In the genomic region with DNA sequence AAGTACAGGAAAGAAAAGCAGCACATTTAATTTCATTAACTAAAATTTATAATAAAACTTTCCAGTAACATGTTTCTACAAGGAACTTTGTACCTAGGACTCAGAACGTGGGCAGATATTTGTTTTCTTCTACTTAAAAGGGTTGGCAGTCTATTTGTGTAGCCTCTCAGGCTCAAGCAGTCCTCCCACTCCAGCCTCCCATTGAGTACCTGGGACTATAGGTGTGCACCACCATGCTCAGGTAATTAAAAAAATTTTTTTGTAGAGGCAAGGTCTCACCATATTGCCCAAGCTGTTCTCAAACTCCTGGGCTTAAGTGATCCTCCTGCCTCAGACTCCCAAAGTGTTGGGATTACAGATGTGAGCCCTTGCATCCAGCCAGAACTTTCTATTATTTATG, we compare ENCODE assay signal across 1 cellular context.
TF ChIP-seq lines count a peak whose summit lies in the region.

No MANE protein-coding gene starts in this region.

TF ChIP-seq in WTC11, 78 proteins besides CTCF, POLR2A, EP300 and RAD21 (continued from another document):
- TF ChIP-seq, protein P1, sequence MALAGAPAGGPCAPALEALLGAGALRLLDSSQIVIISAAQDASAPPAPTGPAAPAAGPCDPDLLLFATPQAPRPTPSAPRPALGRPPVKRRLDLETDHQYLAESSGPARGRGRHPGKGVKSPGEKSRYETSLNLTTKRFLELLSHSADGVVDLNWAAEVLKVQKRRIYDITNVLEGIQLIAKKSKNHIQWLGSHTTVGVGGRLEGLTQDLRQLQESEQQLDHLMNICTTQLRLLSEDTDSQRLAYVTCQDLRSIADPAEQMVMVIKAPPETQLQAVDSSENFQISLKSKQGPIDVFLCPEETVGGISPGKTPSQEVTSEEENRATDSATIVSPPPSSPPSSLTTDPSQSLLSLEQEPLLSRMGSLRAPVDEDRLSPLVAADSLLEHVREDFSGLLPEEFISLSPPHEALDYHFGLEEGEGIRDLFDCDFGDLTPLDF (CRISPR knock-in tag; IDR thresholded peaks at IDR 0.05) = no peak
- TF ChIP-seq, protein P2, sequence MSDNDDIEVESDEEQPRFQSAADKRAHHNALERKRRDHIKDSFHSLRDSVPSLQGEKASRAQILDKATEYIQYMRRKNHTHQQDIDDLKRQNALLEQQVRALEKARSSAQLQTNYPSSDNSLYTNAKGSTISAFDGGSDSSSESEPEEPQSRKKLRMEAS (CRISPR knock-in tag; IDR thresholded peaks at IDR 0.05) = no peak
- TF ChIP-seq, protein P3, sequence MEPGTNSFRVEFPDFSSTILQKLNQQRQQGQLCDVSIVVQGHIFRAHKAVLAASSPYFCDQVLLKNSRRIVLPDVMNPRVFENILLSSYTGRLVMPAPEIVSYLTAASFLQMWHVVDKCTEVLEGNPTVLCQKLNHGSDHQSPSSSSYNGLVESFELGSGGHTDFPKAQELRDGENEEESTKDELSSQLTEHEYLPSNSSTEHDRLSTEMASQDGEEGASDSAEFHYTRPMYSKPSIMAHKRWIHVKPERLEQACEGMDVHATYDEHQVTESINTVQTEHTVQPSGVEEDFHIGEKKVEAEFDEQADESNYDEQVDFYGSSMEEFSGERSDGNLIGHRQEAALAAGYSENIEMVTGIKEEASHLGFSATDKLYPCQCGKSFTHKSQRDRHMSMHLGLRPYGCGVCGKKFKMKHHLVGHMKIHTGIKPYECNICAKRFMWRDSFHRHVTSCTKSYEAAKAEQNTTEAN (CRISPR knock-in tag; IDR thresholded peaks at IDR 0.05) = no peak
- TF ChIP-seq, protein P4, sequence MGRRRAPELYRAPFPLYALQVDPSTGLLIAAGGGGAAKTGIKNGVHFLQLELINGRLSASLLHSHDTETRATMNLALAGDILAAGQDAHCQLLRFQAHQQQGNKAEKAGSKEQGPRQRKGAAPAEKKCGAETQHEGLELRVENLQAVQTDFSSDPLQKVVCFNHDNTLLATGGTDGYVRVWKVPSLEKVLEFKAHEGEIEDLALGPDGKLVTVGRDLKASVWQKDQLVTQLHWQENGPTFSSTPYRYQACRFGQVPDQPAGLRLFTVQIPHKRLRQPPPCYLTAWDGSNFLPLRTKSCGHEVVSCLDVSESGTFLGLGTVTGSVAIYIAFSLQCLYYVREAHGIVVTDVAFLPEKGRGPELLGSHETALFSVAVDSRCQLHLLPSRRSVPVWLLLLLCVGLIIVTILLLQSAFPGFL (CRISPR knock-in tag; IDR thresholded peaks at IDR 0.05; ENCODE audit: borderline replicate concordance) = no peak
- TF ChIP-seq, protein P5, sequence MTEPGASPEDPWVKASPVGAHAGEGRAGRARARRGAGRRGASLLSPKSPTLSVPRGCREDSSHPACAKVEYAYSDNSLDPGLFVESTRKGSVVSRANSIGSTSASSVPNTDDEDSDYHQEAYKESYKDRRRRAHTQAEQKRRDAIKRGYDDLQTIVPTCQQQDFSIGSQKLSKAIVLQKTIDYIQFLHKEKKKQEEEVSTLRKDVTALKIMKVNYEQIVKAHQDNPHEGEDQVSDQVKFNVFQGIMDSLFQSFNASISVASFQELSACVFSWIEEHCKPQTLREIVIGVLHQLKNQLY (CRISPR knock-in tag; IDR thresholded peaks at IDR 0.05) = no peak
- no peak for TF ChIP-seq FOXJ3 (CRISPR knock-in tag; IDR thresholded peaks at IDR 0.05; ENCODE audit: borderline replicate concordance)
- TF ChIP-seq GABPB1 (CRISPR knock-in tag; IDR thresholded peaks at IDR 0.05) = no peak
- no peak for TF ChIP-seq JAZF1 (CRISPR knock-in tag; IDR thresholded peaks at IDR 0.05)
- no peak for TF ChIP-seq IRF2 (CRISPR knock-in tag; IDR thresholded peaks at IDR 0.05; ENCODE audit: borderline replicate concordance, low read depth)
TF ChIP-seq in WTC11: peak in this region for 0.
